ENCODE assay signal across 2 cellular contexts in the genomic region with DNA sequence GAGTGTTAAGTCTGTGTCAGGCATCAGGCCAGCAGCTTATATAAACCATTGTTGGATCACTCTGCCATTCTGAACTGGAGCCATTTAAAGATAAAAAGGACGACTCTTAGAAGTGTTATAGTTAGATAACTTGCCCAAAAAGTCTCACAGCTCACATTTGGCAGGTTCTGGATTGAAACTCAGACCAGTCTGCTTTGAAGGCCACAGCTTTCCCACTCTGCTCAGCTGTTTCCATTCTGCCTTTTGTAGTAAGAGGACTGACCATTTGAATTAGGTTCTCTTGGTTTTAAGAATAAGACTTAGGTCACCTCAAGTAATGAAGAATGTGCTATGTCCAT.
TF ChIP-seq lines count a peak whose summit lies in the region.

No MANE protein-coding gene starts in this region.

TF ChIP-seq in SK-N-SH, 30 proteins besides CTCF, POLR2A, EP300 and RAD21 (continued from another document):
- TF ChIP-seq IRF3 (IDR thresholded peaks at IDR 0.05; ENCODE audit: low read depth, low read length) (no peak), RXRA (IDR thresholded peaks at IDR 0.05; ENCODE audit: borderline replicate concordance, low read depth) (no peak)

TF ChIP-seq in SK-N-SH treated with all-trans-retinoic acid at 6 μM for 48 hours, 23 proteins besides CTCF, POLR2A, EP300 and RAD21 (continued from another document):
- TF ChIP-seq, protein P1, sequence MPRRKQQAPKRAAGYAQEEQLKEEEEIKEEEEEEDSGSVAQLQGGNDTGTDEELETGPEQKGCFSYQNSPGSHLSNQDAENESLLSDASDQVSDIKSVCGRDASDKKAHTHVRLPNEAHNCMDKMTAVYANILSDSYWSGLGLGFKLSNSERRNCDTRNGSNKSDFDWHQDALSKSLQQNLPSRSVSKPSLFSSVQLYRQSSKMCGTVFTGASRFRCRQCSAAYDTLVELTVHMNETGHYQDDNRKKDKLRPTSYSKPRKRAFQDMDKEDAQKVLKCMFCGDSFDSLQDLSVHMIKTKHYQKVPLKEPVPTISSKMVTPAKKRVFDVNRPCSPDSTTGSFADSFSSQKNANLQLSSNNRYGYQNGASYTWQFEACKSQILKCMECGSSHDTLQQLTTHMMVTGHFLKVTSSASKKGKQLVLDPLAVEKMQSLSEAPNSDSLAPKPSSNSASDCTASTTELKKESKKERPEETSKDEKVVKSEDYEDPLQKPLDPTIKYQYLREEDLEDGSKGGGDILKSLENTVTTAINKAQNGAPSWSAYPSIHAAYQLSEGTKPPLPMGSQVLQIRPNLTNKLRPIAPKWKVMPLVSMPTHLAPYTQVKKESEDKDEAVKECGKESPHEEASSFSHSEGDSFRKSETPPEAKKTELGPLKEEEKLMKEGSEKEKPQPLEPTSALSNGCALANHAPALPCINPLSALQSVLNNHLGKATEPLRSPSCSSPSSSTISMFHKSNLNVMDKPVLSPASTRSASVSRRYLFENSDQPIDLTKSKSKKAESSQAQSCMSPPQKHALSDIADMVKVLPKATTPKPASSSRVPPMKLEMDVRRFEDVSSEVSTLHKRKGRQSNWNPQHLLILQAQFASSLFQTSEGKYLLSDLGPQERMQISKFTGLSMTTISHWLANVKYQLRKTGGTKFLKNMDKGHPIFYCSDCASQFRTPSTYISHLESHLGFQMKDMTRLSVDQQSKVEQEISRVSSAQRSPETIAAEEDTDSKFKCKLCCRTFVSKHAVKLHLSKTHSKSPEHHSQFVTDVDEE (CRISPR knock-in tag; IDR thresholded peaks at IDR 0.05): no peak
- no peak for TF ChIP-seq CSRNP3 (CRISPR knock-in tag; IDR thresholded peaks at IDR 0.05)
- TF ChIP-seq RARB (CRISPR knock-in tag; IDR thresholded peaks at IDR 0.05): no peak
- TF ChIP-seq ZFP30 (CRISPR knock-in tag; IDR thresholded peaks at IDR 0.05): no peak
- no peak for TF ChIP-seq GLIS3 (CRISPR knock-in tag; IDR thresholded peaks at IDR 0.05)
